ENCODE assay signal across 13 cellular contexts in the genomic region with DNA sequence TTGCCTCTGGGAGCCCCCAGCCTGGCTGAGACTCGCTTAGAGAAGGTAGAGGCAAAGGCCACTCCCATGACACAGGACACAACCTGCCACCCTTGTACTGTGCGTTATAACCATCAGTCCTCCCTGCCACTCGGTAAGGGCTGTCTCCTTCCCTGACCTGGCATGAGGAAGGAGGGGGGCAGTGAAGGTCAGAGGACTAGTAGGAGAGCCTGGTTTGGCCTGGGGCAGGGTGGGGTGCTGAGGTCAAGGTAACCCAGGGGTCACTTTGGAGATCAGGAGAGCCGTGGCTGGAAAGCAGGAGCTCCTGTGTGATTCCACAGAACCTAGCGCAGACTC. TPM values are rescaled to one million over a fixed set of nuclear protein-coding genes. Genes with fewer than 3 reads are reported as not detected.
DNase-seq lines count a peak whose midpoint lies in the region; ATAC-seq, FAIRE-seq and TF ChIP-seq lines count a peak whose summit lies in the region.
"Had no signal": no experiment of that assay in that cellular context is flagged by ENCODE, and none has a peak within 500 bp of the region (broad histone marks: within the 10 kb centered on the region; RNA-seq: fewer than 3 reads in every experiment).

No MANE protein-coding gene starts in this region.

- FAIRE-seq in kidney (lab: Jason Lieb, UNC) = no peak

- no peaks in the 10 kb centered on the region for H3K36me3 ChIP-seq in right atrium auricular region
- no peaks in the 10 kb centered on the region for H3K36me3 ChIP-seq in sigmoid colon
- no peaks in the 10 kb centered on the region for H3K36me3 ChIP-seq in kidney (ENCODE audit: control insufficient read depth in 1 of 2, insufficient read depth in 2 of 2, low read length in 2 of 2)

- no peaks in the 10 kb centered on the region for H3K9me3 ChIP-seq in right atrium auricular region
- H3K9me3 ChIP-seq in sigmoid colon = peaks cover 0 to 3% (median 0%) of the 10 kb centered on the region in 4 donors
- no peaks in the 10 kb centered on the region for H3K9me3 ChIP-seq in kidney (ENCODE audit: control insufficient read depth in 1 of 2, low read length in 2 of 2)

- DNase-seq in right atrium auricular region (ENCODE audit: low spot score) (no peak), sigmoid colon (no peak), kidney (no peak), NCI-H1092 (lab: John Stamatoyannopoulos, UW) (no peak), C1 segment of cervical spinal cord (lab: John Stamatoyannopoulos, UW) (no peak)
- DNase-seq: activated CD8-positive, alpha-beta T cell treated with anti-CD3 and anti-CD28 coated beads, Interleukin-2, amount 10 ng/mL, durations not matched to agents 7 days and 5 days; effector CD4-positive, alpha-beta T cell; GF-D8; naive B cell; stimulated activated naive B cell treated with anti-CD40 and anti-IgM and Interleukin-4, amounts not matched to agents 10 μg/mL and 1 μg/mL and 100 μg/mL, for 72 hours had no signal

- WGBS in sigmoid colon, 2 donors = 52 to 79% methylated on average over 5 of the region's 5 CpGs

- TF ChIP-seq CTCF in C4-2B (conservative IDR thresholded peaks at IDR 0.05) (no peak), WI38 (IDR thresholded peaks at IDR 0.05; ENCODE audit: low read depth, low read length) (no peak), right atrium auricular region (IDR thresholded peaks at IDR 0.05) (no peak), sigmoid colon (IDR thresholded peaks at IDR 0.05) (no peak), kidney (IDR thresholded peaks at IDR 0.05; ENCODE audit: borderline replicate concordance, extremely low read depth, insufficient read depth) (no peak)

- no peaks in the 10 kb centered on the region for H3K27me3 ChIP-seq in right atrium auricular region
- H3K27me3 ChIP-seq in sigmoid colon = no peaks in the 10 kb centered on the region

- H3K9ac ChIP-seq in kidney (ENCODE audit: low read length in 2 of 2) = peak overlapping the region in 1 of 2 donors; percentile 95

- TF ChIP-seq EP300 in sigmoid colon (IDR thresholded peaks at IDR 0.05) = no peak

- intact Hi-C loops in sigmoid colon (cut with DNase I) (no loop called here), kidney (cut with DNase I) (no loop called here)

- H3K4me3 ChIP-seq in WI38 (ENCODE audit: low read depth, low read length) (peak overlapping the region; percentile 77), right atrium auricular region (no peak overlapping the region), sigmoid colon (peak overlapping the region in 1 of 4 donors; percentile 93), kidney (ENCODE audit: low read length in 2 of 2) (no peak overlapping the region)

- H3K27ac ChIP-seq in C4-2B (peak overlapping the region; percentile 100), right atrium auricular region (peak overlapping the region; percentile 99 to 100), sigmoid colon (peak overlapping the region; percentile 97 to 100 (median 99)), kidney (ENCODE audit: low read depth in 2 of 2, low read length in 2 of 2) (no peak overlapping the region)

- no peak for ATAC-seq in GM21423 (IDR thresholded peaks at IDR 0.05; ENCODE audit: unreplicated experiment)
- ATAC-seq: activated CD8-positive, alpha-beta T cell treated with anti-CD3 and anti-CD28 coated beads, Interleukin-2, amount 10 ng/mL, durations not matched to agents 7 days and 5 days; stimulated activated naive B cell treated with anti-CD40 and anti-IgM and Interleukin-4, amounts not matched to agents 10 μg/mL and 1 μg/mL and 100 μg/mL, for 72 hours had no signal

- TF ChIP-seq POLR2A in sigmoid colon (IDR thresholded peaks at IDR 0.05) = no peak

- H3K4me1 ChIP-seq in right atrium auricular region = peaks cover 0 to 28% of the 10 kb centered on the region in 2 donors
- H3K4me1 ChIP-seq in sigmoid colon = peaks cover 2 to 30% (median 28%) of the 10 kb centered on the region in 4 donors
- peaks cover 4 to 17% of the 10 kb centered on the region in 2 donors for H3K4me1 ChIP-seq in kidney (ENCODE audit: control insufficient read depth in 1 of 2, insufficient read depth in 1 of 2, low read depth in 1 of 2, low read length in 2 of 2)

RNA-seq across cellular contexts. Expression of a gene that starts 6.9 kb away (rescaled TPM):
- total RNA-seq in right atrium auricular region (10 to 100 TPM; 32.0 to 53.6 TPM), sigmoid colon (100 to 1,000 TPM in 1 of 4 donors, 10 to 100 TPM in 3; 32.5 to 187 (median 59.9) TPM), kidney (125 TPM)
- polyA plus RNA-seq in sigmoid colon (10 to 100 TPM; 12.6 to 61.8 (median 19.9) TPM), kidney (ENCODE audit: insufficient read depth, low read depth, low replicate concordance) (12.5 TPM)

Comparison
In these comparisons a context has a peak if more than half of its experiments do, and no peak if none do; other contexts are left out.
1. H3K27ac ChIP-seq: peak in C4-2B (single experiment), right atrium auricular region (2 of 2) and sigmoid colon (4 of 4); none in kidney (0 of 2).